In the genomic region with DNA sequence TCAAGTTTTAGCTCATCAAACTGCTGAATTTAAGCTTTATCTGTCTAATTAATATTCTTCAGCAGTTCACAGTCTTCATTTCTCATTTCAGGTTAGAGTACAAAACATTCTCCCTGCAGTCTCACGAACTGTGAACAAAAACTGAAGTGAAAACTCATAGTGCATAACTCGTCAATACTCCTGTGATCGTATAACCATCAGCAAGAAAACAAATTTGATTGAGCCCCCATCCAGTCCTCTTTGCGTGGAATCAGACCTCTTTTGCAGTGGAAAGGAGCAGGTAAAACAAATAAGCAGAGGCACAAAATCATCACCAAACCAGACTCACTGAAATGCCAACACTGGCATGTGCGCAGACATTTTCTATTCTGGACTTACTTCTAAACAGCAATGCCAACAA, we compare ENCODE assay signal across 1 cellular context.
TF ChIP-seq lines count a peak whose summit lies in the region.

No MANE protein-coding gene starts in this region.

TF ChIP-seq in GM12878, 131 proteins besides CTCF, POLR2A, EP300 and RAD21 (continued from another document):
- TF ChIP-seq, protein P1, sequence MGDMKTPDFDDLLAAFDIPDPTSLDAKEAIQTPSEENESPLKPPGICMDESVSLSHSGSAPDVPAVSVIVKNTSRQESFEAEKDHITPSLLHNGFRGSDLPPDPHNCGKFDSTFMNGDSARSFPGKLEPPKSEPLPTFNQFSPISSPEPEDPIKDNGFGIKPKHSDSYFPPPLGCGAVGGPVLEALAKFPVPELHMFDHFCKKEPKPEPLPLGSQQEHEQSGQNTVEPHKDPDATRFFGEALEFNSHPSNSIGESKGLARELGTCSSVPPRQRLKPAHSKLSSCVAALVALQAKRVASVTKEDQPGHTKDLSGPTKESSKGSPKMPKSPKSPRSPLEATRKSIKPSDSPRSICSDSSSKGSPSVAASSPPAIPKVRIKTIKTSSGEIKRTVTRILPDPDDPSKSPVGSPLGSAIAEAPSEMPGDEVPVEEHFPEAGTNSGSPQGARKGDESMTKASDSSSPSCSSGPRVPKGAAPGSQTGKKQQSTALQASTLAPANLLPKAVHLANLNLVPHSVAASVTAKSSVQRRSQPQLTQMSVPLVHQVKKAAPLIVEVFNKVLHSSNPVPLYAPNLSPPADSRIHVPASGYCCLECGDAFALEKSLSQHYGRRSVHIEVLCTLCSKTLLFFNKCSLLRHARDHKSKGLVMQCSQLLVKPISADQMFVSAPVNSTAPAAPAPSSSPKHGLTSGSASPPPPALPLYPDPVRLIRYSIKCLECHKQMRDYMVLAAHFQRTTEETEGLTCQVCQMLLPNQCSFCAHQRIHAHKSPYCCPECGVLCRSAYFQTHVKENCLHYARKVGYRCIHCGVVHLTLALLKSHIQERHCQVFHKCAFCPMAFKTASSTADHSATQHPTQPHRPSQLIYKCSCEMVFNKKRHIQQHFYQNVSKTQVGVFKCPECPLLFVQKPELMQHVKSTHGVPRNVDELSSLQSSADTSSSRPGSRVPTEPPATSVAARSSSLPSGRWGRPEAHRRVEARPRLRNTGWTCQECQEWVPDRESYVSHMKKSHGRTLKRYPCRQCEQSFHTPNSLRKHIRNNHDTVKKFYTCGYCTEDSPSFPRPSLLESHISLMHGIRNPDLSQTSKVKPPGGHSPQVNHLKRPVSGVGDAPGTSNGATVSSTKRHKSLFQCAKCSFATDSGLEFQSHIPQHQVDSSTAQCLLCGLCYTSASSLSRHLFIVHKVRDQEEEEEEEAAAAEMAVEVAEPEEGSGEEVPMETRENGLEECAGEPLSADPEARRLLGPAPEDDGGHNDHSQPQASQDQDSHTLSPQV (IDR thresholded peaks at IDR 0.05): no peak
- TF ChIP-seq MTA3 (IDR thresholded peaks at IDR 0.05; ENCODE audit: borderline replicate concordance, low read length): no peak
- TF ChIP-seq, protein P2, sequence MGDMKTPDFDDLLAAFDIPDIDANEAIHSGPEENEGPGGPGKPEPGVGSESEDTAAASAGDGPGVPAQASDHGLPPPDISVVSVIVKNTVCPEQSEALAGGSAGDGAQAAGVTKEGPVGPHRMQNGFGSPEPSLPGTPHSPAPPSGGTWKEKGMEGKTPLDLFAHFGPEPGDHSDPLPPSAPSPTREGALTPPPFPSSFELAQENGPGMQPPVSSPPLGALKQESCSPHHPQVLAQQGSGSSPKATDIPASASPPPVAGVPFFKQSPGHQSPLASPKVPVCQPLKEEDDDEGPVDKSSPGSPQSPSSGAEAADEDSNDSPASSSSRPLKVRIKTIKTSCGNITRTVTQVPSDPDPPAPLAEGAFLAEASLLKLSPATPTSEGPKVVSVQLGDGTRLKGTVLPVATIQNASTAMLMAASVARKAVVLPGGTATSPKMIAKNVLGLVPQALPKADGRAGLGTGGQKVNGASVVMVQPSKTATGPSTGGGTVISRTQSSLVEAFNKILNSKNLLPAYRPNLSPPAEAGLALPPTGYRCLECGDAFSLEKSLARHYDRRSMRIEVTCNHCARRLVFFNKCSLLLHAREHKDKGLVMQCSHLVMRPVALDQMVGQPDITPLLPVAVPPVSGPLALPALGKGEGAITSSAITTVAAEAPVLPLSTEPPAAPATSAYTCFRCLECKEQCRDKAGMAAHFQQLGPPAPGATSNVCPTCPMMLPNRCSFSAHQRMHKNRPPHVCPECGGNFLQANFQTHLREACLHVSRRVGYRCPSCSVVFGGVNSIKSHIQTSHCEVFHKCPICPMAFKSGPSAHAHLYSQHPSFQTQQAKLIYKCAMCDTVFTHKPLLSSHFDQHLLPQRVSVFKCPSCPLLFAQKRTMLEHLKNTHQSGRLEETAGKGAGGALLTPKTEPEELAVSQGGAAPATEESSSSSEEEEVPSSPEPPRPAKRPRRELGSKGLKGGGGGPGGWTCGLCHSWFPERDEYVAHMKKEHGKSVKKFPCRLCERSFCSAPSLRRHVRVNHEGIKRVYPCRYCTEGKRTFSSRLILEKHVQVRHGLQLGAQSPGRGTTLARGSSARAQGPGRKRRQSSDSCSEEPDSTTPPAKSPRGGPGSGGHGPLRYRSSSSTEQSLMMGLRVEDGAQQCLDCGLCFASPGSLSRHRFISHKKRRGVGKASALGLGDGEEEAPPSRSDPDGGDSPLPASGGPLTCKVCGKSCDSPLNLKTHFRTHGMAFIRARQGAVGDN (IDR thresholded peaks at IDR 0.05): peak; percentile 66
- no peak for TF ChIP-seq RELA (IDR thresholded peaks at IDR 0.05; ENCODE audit: borderline replicate concordance, partially characterized antibody)
- no peak for TF ChIP-seq CBFB (IDR thresholded peaks at IDR 0.05; ENCODE audit: low read depth)
- no peak for TF ChIP-seq E2F8 (IDR thresholded peaks at IDR 0.05; ENCODE audit: low read depth, partially characterized antibody)
